Comparison of ENCODE assay signal across 1 cellular context in genomic region chr18:11757084-11757590, GRCh38.
TF ChIP-seq lines count a peak whose summit lies in the region.

No MANE protein-coding gene starts in this region.

TF ChIP-seq in IMR-90, 13 proteins besides CTCF, POLR2A, EP300 and RAD21 (continued from another document):
- TF ChIP-seq USF2 (IDR thresholded peaks at IDR 0.05; ENCODE audit: low read depth, low read length): no peak
